ENCODE assay signal across 10 cellular contexts in the genomic region with DNA sequence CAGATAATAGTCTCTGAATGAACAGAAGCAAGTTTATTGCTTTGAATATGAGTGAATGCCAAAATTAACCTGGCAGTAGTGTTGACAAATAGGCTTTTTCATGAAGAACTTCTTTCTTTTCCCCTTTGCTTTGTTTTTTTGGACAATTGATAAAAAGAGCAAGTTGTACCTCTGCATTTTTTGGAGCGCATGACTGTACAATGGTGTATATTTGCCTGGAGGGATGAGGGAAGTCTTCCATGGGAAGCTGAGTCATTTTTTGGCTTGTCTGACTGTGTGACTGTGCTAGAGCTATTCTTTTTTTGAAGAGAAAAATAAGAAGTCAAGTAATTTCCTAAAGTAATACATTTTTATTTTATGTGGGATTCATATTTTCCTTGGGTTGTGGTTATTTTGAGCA.
DNase-seq lines count a peak whose midpoint lies in the region.
"Had no signal": no experiment of that assay in that cellular context is flagged by ENCODE, and none has a peak within 500 bp of the region (broad histone marks: within the 10 kb centered on the region; RNA-seq: fewer than 3 reads in every experiment).

No MANE protein-coding gene starts in this region.

- H3K9me3 ChIP-seq in mesenchymal stem cell (ENCODE audit: control insufficient read depth, low read length), result no peaks in the 10 kb centered on the region

- H3K14ac ChIP-seq in mesenchymal stem cell (ENCODE audit: low read length in 2 of 2), result no peak overlapping the region

- no peak overlapping the region for H2AK5ac ChIP-seq in mesenchymal stem cell (ENCODE audit: low read length, severe bottlenecking)

- DNase-seq in A172 (ENCODE audit: low spot score), result peak; percentile 75
- peak; percentile 31 for DNase-seq in NCI-H460 (ENCODE audit: extremely low read depth, low read depth)
- peak; percentile 90 for DNase-seq in dedifferentiated amniotic fluid mesenchymal stem cell (ENCODE audit: extremely low spot score)
- peak; percentile 78 for DNase-seq in mesenchymal stem cell
- no peak for DNase-seq in stimulated activated CD4-positive, alpha-beta T cell treated with anti-CD3 and anti-CD28 coated beads, Interleukin-2, amount 100 ng/mL, for 48 hours
- DNase-seq in stimulated activated naive CD4-positive, alpha-beta T cell (lab: John Stamatoyannopoulos, UW), result no peak
- no peak for DNase-seq in activated CD4-positive, CD25-positive, alpha-beta regulatory T cell (lab: John Stamatoyannopoulos, UW)
- DNase-seq in KG1 (lab: John Stamatoyannopoulos, UW), result no peak
- DNase-seq: NCI-H2171 had no signal

- H3K27ac ChIP-seq in mesenchymal stem cell (ENCODE audit: low read length, poor library complexity, severe bottlenecking), result peak overlapping the region; percentile 26
- H3K27ac ChIP-seq: C4-2B had no signal

- peaks cover 4 to 14% of the 10 kb centered on the region in 2 experiments for H3K36me3 ChIP-seq in mesenchymal stem cell (ENCODE audit: control insufficient read depth in 1 of 2, insufficient read depth in 2 of 2, low read depth in 1 of 2, low read length in 2 of 2)

- no peak overlapping the region for H3K23ac ChIP-seq in mesenchymal stem cell (ENCODE audit: low read length in 2 of 2)

- H2BK15ac ChIP-seq in mesenchymal stem cell (ENCODE audit: low read depth, poor library complexity, severe bottlenecking), result no peak overlapping the region

- no peak overlapping the region for H3K4ac ChIP-seq in mesenchymal stem cell (ENCODE audit: low read depth in 1 of 2, low read length in 2 of 2)

- H2AFZ ChIP-seq in mesenchymal stem cell (ENCODE audit: low read depth, low read length), result no peak overlapping the region

- no peaks in the 10 kb centered on the region for H3K27me3 ChIP-seq in mesenchymal stem cell (ENCODE audit: control insufficient read depth in 1 of 2, insufficient read depth in 1 of 2, low read length in 2 of 2)

- H4K91ac ChIP-seq in mesenchymal stem cell (ENCODE audit: low read length), result no peak overlapping the region

- H2BK5ac ChIP-seq in mesenchymal stem cell (ENCODE audit: low read depth, low read length, poor library complexity, severe bottlenecking), result no peak overlapping the region

- H4K8ac ChIP-seq in mesenchymal stem cell (ENCODE audit: low read length), result no peak overlapping the region

- H3K18ac ChIP-seq in mesenchymal stem cell (ENCODE audit: low read depth in 1 of 2, low read length in 2 of 2), result no peak overlapping the region

- H3K4me1 ChIP-seq in mesenchymal stem cell (ENCODE audit: control insufficient read depth, insufficient read depth, low read depth, low read length), result no peaks in the 10 kb centered on the region

- H2BK12ac ChIP-seq in mesenchymal stem cell (ENCODE audit: low read length in 2 of 2), result no peak overlapping the region

- no peak overlapping the region for H2BK120ac ChIP-seq in mesenchymal stem cell (ENCODE audit: low read depth, low read length)

- peak overlapping the region; percentile 74 for H3K9ac ChIP-seq in mesenchymal stem cell (ENCODE audit: low read length)

- H3K4me2 ChIP-seq in mesenchymal stem cell (ENCODE audit: low read length, poor library complexity, severe bottlenecking), result no peak overlapping the region

- peaks cover 22% of the 10 kb centered on the region for H3K79me1 ChIP-seq in mesenchymal stem cell (replicated peaks; ENCODE audit: low read length, poor library complexity, severe bottlenecking)

- H3K4me3 ChIP-seq in mesenchymal stem cell (ENCODE audit: insufficient read depth in 1 of 2, low read depth in 1 of 2, low read length in 2 of 2), result peak overlapping the region in 1 of 2 experiments; percentile 3

- WGBS in mesenchymal stem cell, result 44% methylated on average over 1 of the region's 1 CpG

Comparison
In these comparisons a context has a peak if more than half of its experiments do, and no peak if none do; other contexts are left out.
1. DNase-seq: peak in A172 (single experiment), NCI-H460 (single experiment), dedifferentiated amniotic fluid mesenchymal stem cell (single experiment) and mesenchymal stem cell (single experiment); none in stimulated activated CD4-positive, alpha-beta T cell treated with anti-CD3 and anti-CD28 coated beads, Interleukin-2, amount 100 ng/mL, for 48 hours (0 of 2), stimulated activated naive CD4-positive, alpha-beta T cell (0 of 6), activated CD4-positive, CD25-positive, alpha-beta regulatory T cell (0 of 4) and KG1 (single experiment).